Comparison of ENCODE assay signal across 2 cellular contexts in the genomic region with DNA sequence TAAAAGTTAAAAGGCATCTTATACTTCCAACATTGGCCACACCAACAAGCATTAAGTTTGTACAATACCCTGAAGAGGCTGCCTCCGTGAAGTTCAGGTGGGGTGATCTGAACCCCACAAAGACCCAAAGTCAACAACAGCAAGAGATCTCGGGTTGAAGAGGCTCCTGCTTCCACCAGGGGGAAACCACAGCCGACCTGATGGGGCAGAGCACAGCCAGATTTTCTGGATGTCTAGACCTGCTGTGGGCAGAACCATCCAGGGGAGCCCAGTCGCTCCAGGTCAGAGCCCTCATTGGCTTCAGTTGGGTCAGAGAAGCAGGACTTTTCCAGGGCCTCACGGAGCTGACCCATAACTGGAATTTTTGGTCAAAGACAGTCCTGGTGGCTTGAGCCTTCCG.
TF ChIP-seq lines count a peak whose summit lies in the region.

No MANE protein-coding gene starts in this region.

TF ChIP-seq in SK-N-SH, 30 proteins besides CTCF, POLR2A, EP300 and RAD21 (continued from another document):
- TF ChIP-seq, protein P1, sequence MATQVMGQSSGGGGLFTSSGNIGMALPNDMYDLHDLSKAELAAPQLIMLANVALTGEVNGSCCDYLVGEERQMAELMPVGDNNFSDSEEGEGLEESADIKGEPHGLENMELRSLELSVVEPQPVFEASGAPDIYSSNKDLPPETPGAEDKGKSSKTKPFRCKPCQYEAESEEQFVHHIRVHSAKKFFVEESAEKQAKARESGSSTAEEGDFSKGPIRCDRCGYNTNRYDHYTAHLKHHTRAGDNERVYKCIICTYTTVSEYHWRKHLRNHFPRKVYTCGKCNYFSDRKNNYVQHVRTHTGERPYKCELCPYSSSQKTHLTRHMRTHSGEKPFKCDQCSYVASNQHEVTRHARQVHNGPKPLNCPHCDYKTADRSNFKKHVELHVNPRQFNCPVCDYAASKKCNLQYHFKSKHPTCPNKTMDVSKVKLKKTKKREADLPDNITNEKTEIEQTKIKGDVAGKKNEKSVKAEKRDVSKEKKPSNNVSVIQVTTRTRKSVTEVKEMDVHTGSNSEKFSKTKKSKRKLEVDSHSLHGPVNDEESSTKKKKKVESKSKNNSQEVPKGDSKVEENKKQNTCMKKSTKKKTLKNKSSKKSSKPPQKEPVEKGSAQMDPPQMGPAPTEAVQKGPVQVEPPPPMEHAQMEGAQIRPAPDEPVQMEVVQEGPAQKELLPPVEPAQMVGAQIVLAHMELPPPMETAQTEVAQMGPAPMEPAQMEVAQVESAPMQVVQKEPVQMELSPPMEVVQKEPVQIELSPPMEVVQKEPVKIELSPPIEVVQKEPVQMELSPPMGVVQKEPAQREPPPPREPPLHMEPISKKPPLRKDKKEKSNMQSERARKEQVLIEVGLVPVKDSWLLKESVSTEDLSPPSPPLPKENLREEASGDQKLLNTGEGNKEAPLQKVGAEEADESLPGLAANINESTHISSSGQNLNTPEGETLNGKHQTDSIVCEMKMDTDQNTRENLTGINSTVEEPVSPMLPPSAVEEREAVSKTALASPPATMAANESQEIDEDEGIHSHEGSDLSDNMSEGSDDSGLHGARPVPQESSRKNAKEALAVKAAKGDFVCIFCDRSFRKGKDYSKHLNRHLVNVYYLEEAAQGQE (IDR thresholded peaks at IDR 0.05; ENCODE audit: low read depth, low read length): no peak
- TF ChIP-seq TCF12 (IDR thresholded peaks at IDR 0.05) (no peak), FOXM1 (IDR thresholded peaks at IDR 0.05; ENCODE audit: low read depth) (no peak), ELF1 (IDR thresholded peaks at IDR 0.05) (no peak), ZBTB33 (IDR thresholded peaks at IDR 0.05; ENCODE audit: borderline replicate concordance, low read depth) (no peak), MXI1 (IDR thresholded peaks at IDR 0.05; ENCODE audit: low read depth, low read length) (no peak), EZH2phosphoT487 (IDR thresholded peaks at IDR 0.05; ENCODE audit: borderline replicate concordance, low read depth) (no peak), GABPA (IDR thresholded peaks at IDR 0.05; ENCODE audit: low read depth) (no peak), SIN3A (IDR thresholded peaks at IDR 0.05; ENCODE audit: borderline replicate concordance, low read depth, low read length) (no peak), NRF1 (IDR thresholded peaks at IDR 0.05; ENCODE audit: low read depth, low read length) (no peak), TEAD4 (IDR thresholded peaks at IDR 0.05; ENCODE audit: borderline replicate concordance, insufficient read depth) (no peak)
TF ChIP-seq in SK-N-SH: peak in this region for 0.

TF ChIP-seq in SK-N-SH treated with all-trans-retinoic acid at 6 μM for 48 hours, 23 proteins besides CTCF, POLR2A, EP300 and RAD21 (continued from another document):
- TF ChIP-seq, protein P2, sequence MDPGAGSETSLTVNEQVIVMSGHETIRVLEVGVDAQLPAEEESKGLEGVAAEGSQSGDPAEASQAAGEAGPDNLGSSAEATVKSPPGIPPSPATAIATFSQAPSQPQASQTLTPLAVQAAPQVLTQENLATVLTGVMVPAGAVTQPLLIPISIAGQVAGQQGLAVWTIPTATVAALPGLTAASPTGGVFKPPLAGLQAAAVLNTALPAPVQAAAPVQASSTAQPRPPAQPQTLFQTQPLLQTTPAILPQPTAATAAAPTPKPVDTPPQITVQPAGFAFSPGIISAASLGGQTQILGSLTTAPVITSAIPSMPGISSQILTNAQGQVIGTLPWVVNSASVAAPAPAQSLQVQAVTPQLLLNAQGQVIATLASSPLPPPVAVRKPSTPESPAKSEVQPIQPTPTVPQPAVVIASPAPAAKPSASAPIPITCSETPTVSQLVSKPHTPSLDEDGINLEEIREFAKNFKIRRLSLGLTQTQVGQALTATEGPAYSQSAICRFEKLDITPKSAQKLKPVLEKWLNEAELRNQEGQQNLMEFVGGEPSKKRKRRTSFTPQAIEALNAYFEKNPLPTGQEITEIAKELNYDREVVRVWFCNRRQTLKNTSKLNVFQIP (CRISPR knock-in tag; IDR thresholded peaks at IDR 0.05; ENCODE audit: borderline replicate concordance, low read depth): no peak
